2 cellular contexts compared by ENCODE assay signal in the genomic region with DNA sequence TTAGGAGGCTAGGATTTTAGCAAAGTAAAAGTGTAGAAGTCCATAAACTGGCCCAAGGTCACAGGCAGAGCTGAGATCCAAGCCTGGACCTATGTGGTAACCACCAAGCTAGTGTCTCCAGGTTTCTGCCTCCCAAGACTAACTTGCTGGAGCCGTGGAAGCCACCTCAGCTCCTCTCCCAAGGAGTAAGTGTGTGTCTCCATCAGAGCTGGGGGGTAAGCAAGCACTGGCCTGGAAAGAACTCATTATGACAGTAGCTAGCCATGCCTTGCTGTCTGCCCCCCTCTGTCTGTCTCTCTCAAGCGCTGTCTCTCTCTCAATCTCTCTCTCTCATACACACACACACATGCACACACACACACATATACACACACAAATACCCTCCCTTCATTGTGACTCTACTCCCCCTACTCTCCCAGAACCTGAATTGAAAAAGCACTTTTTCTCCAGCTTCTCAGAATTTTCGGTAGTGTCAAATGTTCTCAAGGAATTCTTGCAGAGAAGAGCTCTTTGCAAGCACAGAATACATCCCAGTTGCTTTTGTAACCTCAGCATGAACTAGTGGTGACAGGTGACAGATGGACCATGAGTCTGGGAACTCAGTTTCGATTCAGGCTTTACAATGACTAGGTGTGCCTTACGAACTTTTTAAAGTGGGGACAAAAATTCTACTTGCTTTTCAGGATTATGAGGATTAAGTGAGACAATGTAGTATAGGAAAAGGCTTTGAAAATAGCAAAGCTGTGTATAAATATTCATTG.
A peak's percentile ranks its signal among the peaks of the same experiment; 100 is the strongest.
TF ChIP-seq lines count a peak whose summit lies in the region.

No MANE protein-coding gene starts in this region.

TF ChIP-seq in HEK293, 187 proteins besides CTCF, POLR2A, EP300 and RAD21:
- TF ChIP-seq GLIS1 (tag by site-specific recombination; IDR thresholded peaks at IDR 0.05) = peak; percentile 95
- TF ChIP-seq ZNF274 (IDR thresholded peaks at IDR 0.05; ENCODE audit: low read length) = no peak
- TF ChIP-seq ZNF274 (tag by site-specific recombination; IDR thresholded peaks at IDR 0.05; ENCODE audit: borderline replicate concordance) = no peak
- TF ChIP-seq, protein P1, sequence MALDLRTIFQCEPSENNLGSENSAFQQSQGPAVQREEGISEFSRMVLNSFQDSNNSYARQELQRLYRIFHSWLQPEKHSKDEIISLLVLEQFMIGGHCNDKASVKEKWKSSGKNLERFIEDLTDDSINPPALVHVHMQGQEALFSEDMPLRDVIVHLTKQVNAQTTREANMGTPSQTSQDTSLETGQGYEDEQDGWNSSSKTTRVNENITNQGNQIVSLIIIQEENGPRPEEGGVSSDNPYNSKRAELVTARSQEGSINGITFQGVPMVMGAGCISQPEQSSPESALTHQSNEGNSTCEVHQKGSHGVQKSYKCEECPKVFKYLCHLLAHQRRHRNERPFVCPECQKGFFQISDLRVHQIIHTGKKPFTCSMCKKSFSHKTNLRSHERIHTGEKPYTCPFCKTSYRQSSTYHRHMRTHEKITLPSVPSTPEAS (tag by site-specific recombination; IDR thresholded peaks at IDR 0.05) = peak; percentile 28; the same call in 1 of the 2 replicates

TF ChIP-seq in H1, 55 proteins besides CTCF, POLR2A, EP300 and RAD21:
- TF ChIP-seq SIN3A (conservative IDR thresholded peaks at IDR 0.05 in 1 of 2, IDR thresholded peaks at IDR 0.05 in 1 of 2; ENCODE audit: low read depth in 1 of 2, low read length in 2 of 2) (no peak), NANOG (IDR thresholded peaks at IDR 0.05; ENCODE audit: insufficient read depth, low read depth, low read length, poor library complexity, severe bottlenecking) (no peak), GABPA (IDR thresholded peaks at IDR 0.05; ENCODE audit: borderline replicate concordance, insufficient read depth, low read length) (no peak), TCF12 (IDR thresholded peaks at IDR 0.05; ENCODE audit: low read depth, low read length) (no peak), POU5F1 (IDR thresholded peaks at IDR 0.05; ENCODE audit: low read depth, low read length) (no peak), CTBP2 (IDR thresholded peaks at IDR 0.05; ENCODE audit: borderline replicate concordance, insufficient read depth, insufficient read length, low read length) (no peak), TEAD4 (IDR thresholded peaks at IDR 0.05; ENCODE audit: low read depth, low read length) (no peak), YY1 (IDR thresholded peaks at IDR 0.05; ENCODE audit: low read depth, low read length) (no peak), CBX5 (IDR thresholded peaks at IDR 0.05; ENCODE audit: low read depth, low read length) (no peak), HDAC6 (IDR thresholded peaks at IDR 0.05; ENCODE audit: low read depth, low read length) (no peak), EZH2 (IDR thresholded peaks at IDR 0.05; ENCODE audit: low read depth, low read length, severe bottlenecking) (no peak), SAP30 (IDR thresholded peaks at IDR 0.05; ENCODE audit: insufficient read depth, insufficient replicate concordance, low read length) (no peak), SP1 (IDR thresholded peaks at IDR 0.05; ENCODE audit: low read depth, low read length) (no peak), FOSL1 (IDR thresholded peaks at IDR 0.05; ENCODE audit: insufficient read depth, low read depth, low read length) (no peak), CEBPB (IDR thresholded peaks at IDR 0.05; ENCODE audit: low read depth, low read length) (no peak), JUN (IDR thresholded peaks at IDR 0.05; ENCODE audit: low read depth, low read length) (no peak), CREB1 (IDR thresholded peaks at IDR 0.05) (no peak)
- TF ChIP-seq, protein P2, sequence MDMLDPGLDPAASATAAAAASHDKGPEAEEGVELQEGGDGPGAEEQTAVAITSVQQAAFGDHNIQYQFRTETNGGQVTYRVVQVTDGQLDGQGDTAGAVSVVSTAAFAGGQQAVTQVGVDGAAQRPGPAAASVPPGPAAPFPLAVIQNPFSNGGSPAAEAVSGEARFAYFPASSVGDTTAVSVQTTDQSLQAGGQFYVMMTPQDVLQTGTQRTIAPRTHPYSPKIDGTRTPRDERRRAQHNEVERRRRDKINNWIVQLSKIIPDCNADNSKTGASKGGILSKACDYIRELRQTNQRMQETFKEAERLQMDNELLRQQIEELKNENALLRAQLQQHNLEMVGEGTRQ (IDR thresholded peaks at IDR 0.05; ENCODE audit: low read length) = no peak
